21 cellular contexts compared by ENCODE assay signal in genomic region chr2:176163655-176164021, GRCh38. TPM values are rescaled to one million over a fixed set of nuclear protein-coding genes. Genes with fewer than 3 reads are reported as not detected.
DNase-seq lines count a peak whose midpoint lies in the region; ATAC-seq and TF ChIP-seq lines count a peak whose summit lies in the region.
"Had no signal": no experiment of that assay in that cellular context is flagged by ENCODE, and none has a peak within 500 bp of the region (broad histone marks: within the 10 kb centered on the region; RNA-seq: fewer than 3 reads in every experiment).

No MANE protein-coding gene starts in this region.

- H3K27ac ChIP-seq in GM23338 (ENCODE audit: low read depth) (no peak overlapping the region), uterus (peak overlapping the region in 1 of 2 donors; percentile 83), body of pancreas (no peak overlapping the region)
- H3K27ac ChIP-seq: HL-60, RWPE1 had no signal

- peaks cover 19% of the 10 kb centered on the region for H3F3A ChIP-seq in GM23338 (replicated peaks; ENCODE audit: low read depth)

- no peaks in the 10 kb centered on the region for H3K4me1 Mint-ChIP-seq in T-helper 1 cell treated with Interleukin-12 subunit alpha and Interleukin-12 subunit beta and Interleukin-4 antibody, amounts not matched to agents 30 μg/mL and 1 μg/mL, for 36 hours (ENCODE audit: low read depth)
- H3K4me1 Mint-ChIP-seq in GM23338 (peaks cover 36% of the 10 kb centered on the region), nephron (peaks cover 72% of the 10 kb centered on the region)
- H3K4me1 Mint-ChIP-seq in central memory CD8-positive, alpha-beta T cell, result peaks cover 15% of the 10 kb centered on the region

- H4K20me1 ChIP-seq in GM23338 (replicated peaks; ENCODE audit: insufficient read depth), result peaks cover 57% of the 10 kb centered on the region

- H3K27me3 Mint-ChIP-seq in T-helper 1 cell treated with Interleukin-12 subunit alpha and Interleukin-12 subunit beta and Interleukin-4 antibody, amounts not matched to agents 30 μg/mL and 1 μg/mL, for 36 hours (ENCODE audit: low read depth), result peaks cover 89% of the 10 kb centered on the region
- H3K27me3 Mint-ChIP-seq in GM23338 (ENCODE audit: insufficient read depth, low read depth, poor library complexity) (peaks cover 100% of the 10 kb centered on the region), nephron (ENCODE audit: low read depth) (peaks cover 19% of the 10 kb centered on the region)
- peaks cover 97% of the 10 kb centered on the region for H3K27me3 Mint-ChIP-seq in central memory CD8-positive, alpha-beta T cell

- H3K9me3 ChIP-seq in uterus, result no peaks in the 10 kb centered on the region
- no peaks in the 10 kb centered on the region for H3K9me3 ChIP-seq in body of pancreas

- H3K4me1 ChIP-seq in GM23338 (ENCODE audit: insufficient read depth) (peaks cover 45% of the 10 kb centered on the region), uterus (no peaks in the 10 kb centered on the region), body of pancreas (peaks cover 30% of the 10 kb centered on the region)

- no peak for DNase-seq in T-helper 1 cell
- peak; percentile 47 for DNase-seq in GM23338 (ENCODE audit: low spot score)
- DNase-seq in central memory CD8-positive, alpha-beta T cell (ENCODE audit: low spot score in 2 of 2), result no peak
- no peak for DNase-seq in hippocampal formation (lab: John Stamatoyannopoulos, UW)
- no peak for DNase-seq in uterus
- no peak for DNase-seq in body of pancreas
- DNase-seq: Calu3; CD4-positive, alpha-beta memory T cell; NCI-H1105 treated with DMSO at 0.1 percent for 48 hours; NCI-H187 treated with DMSO at 0.1 percent for 48 hours; NCI-H2171; NCI-H446; NCI-H748 treated with DMSO at 0.1 percent for 48 hours; PC-3 had no signal

- ATAC-seq in GM23338 (no peak), body of pancreas (no peak)
- no peak for ATAC-seq in central memory CD8-positive, alpha-beta T cell (replicated peaks; ENCODE audit: extremely low read depth, poor library complexity, severe bottlenecking)
- ATAC-seq: PC-3 had no signal

- peak overlapping the region; percentile 73; the same call in 1 of the 2 replicates for H3K4me2 ChIP-seq in GM23338

- no peaks in the 10 kb centered on the region for H3K9me2 ChIP-seq in GM23338 (ENCODE audit: insufficient read depth)

- 1 to 12% methylated on average over 6 to 11 of the region's 11 CpGs for WGBS in body of pancreas, 2 donors

- H3K36me3 ChIP-seq in GM23338 (ENCODE audit: insufficient read depth) (no peaks in the 10 kb centered on the region), uterus (no peaks in the 10 kb centered on the region), body of pancreas (replicated peaks in 1 of 2; ENCODE audit: insufficient read depth in 1 of 2, low read depth in 2 of 2) (no peaks in the 10 kb centered on the region)

- H3K36me3 Mint-ChIP-seq in T-helper 1 cell treated with Interleukin-12 subunit alpha and Interleukin-12 subunit beta and Interleukin-4 antibody, amounts not matched to agents 30 μg/mL and 1 μg/mL, for 36 hours (ENCODE audit: low read depth), result peaks cover 2% of the 10 kb centered on the region
- H3K36me3 Mint-ChIP-seq in GM23338 (ENCODE audit: low read depth) (no peaks in the 10 kb centered on the region), nephron (ENCODE audit: low read depth) (peaks cover 27% of the 10 kb centered on the region)
- peaks cover 20% of the 10 kb centered on the region for H3K36me3 Mint-ChIP-seq in central memory CD8-positive, alpha-beta T cell (ENCODE audit: insufficient read depth)
- H3K36me3 Mint-ChIP-seq: CD4-positive, alpha-beta memory T cell had no signal

- H3K4me3 Mint-ChIP-seq in T-helper 1 cell treated with Interleukin-12 subunit alpha and Interleukin-12 subunit beta and Interleukin-4 antibody, amounts not matched to agents 30 μg/mL and 1 μg/mL, for 36 hours, result no peak overlapping the region
- H3K4me3 Mint-ChIP-seq in GM23338 (no peak overlapping the region; the same call in 2 of the 3 replicates), nephron (peak overlapping the region; percentile 83 to 84 (median 84))
- no peak overlapping the region for H3K4me3 Mint-ChIP-seq in central memory CD8-positive, alpha-beta T cell

- intact Hi-C loops in uterus (cut with DNase I; ENCODE audit: low total_unique reads), result no loop called here
- intact Hi-C loops in body of pancreas (cut with DNase I), result no loop called here

- H3K27ac Mint-ChIP-seq in T-helper 1 cell treated with Interleukin-12 subunit alpha and Interleukin-12 subunit beta and Interleukin-4 antibody, amounts not matched to agents 30 μg/mL and 1 μg/mL, for 36 hours, result peak overlapping the region; percentile 57
- H3K27ac Mint-ChIP-seq in GM23338, result no peak overlapping the region
- peak overlapping the region; percentile 54 for H3K27ac Mint-ChIP-seq in central memory CD8-positive, alpha-beta T cell (ENCODE audit: low read depth)
- H3K27ac Mint-ChIP-seq in nephron, result peak overlapping the region; percentile 95 to 99 (median 99)

- H3K4me3 ChIP-seq in GM23338 (0 out of 2 replicates have a peak overlapping the region, but pooled peaks have one; percentile 17), uterus (no peak overlapping the region), body of pancreas (no peak overlapping the region)

- peaks cover 3% of the 10 kb centered on the region for H3K9me3 Mint-ChIP-seq in T-helper 1 cell treated with Interleukin-12 subunit alpha and Interleukin-12 subunit beta and Interleukin-4 antibody, amounts not matched to agents 30 μg/mL and 1 μg/mL, for 36 hours
- H3K9me3 Mint-ChIP-seq in GM23338 (peaks cover 7% of the 10 kb centered on the region; the same call in 1 of the 3 replicates), nephron (no peaks in the 10 kb centered on the region)
- H3K9me3 Mint-ChIP-seq in central memory CD8-positive, alpha-beta T cell, result no peaks in the 10 kb centered on the region

- no peak for TF ChIP-seq POLR2A in uterus (IDR thresholded peaks at IDR 0.05)
- no peak for TF ChIP-seq POLR2A in body of pancreas (IDR thresholded peaks at IDR 0.05)

- no peak overlapping the region for H2AFZ ChIP-seq in GM23338

- TF ChIP-seq CTCF in GM23338 (conservative IDR thresholded peaks at IDR 0.05; ENCODE audit: low read depth in 2 of 2) (no peak), nephron (IDR thresholded peaks at IDR 0.05; ENCODE audit: unreplicated experiment in 3 of 3) (no peak), uterus (IDR thresholded peaks at IDR 0.05) (no peak), body of pancreas (IDR thresholded peaks at IDR 0.05) (no peak)

- H3K27me3 ChIP-seq in GM23338 (ENCODE audit: insufficient read depth) (peaks cover 100% of the 10 kb centered on the region), uterus (no peaks in the 10 kb centered on the region), body of pancreas (peaks cover 0 to 44% of the 10 kb centered on the region in 2 donors)

- no peaks in the 10 kb centered on the region for H3K79me2 ChIP-seq in GM23338 (replicated peaks; ENCODE audit: insufficient read depth)

TF ChIP-seq in GM23338, 12 proteins besides CTCF, POLR2A, EP300 and RAD21 (continues in another document):
- no peak for TF ChIP-seq STAT1 (IDR thresholded peaks at IDR 0.05; ENCODE audit: unreplicated experiment)
- TF ChIP-seq, protein P1, sequence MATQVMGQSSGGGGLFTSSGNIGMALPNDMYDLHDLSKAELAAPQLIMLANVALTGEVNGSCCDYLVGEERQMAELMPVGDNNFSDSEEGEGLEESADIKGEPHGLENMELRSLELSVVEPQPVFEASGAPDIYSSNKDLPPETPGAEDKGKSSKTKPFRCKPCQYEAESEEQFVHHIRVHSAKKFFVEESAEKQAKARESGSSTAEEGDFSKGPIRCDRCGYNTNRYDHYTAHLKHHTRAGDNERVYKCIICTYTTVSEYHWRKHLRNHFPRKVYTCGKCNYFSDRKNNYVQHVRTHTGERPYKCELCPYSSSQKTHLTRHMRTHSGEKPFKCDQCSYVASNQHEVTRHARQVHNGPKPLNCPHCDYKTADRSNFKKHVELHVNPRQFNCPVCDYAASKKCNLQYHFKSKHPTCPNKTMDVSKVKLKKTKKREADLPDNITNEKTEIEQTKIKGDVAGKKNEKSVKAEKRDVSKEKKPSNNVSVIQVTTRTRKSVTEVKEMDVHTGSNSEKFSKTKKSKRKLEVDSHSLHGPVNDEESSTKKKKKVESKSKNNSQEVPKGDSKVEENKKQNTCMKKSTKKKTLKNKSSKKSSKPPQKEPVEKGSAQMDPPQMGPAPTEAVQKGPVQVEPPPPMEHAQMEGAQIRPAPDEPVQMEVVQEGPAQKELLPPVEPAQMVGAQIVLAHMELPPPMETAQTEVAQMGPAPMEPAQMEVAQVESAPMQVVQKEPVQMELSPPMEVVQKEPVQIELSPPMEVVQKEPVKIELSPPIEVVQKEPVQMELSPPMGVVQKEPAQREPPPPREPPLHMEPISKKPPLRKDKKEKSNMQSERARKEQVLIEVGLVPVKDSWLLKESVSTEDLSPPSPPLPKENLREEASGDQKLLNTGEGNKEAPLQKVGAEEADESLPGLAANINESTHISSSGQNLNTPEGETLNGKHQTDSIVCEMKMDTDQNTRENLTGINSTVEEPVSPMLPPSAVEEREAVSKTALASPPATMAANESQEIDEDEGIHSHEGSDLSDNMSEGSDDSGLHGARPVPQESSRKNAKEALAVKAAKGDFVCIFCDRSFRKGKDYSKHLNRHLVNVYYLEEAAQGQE (IDR thresholded peaks at IDR 0.05; ENCODE audit: unreplicated experiment), result no peak

RNA-seq across cellular contexts. Expression of gene HOXD3, which starts 6.5 kb away (rescaled TPM):
- not detected in 2 replicates for total RNA-seq in GM23338 (2014; rRNA removed; shearing (Covaris generic))
- polyA plus RNA-seq in GM23338 (2016; fragmentation: Nextera tagmentation; extraction: Ambion mirVana), result not detected in 2 replicates
- total RNA-seq in uterus (10 to 100 TPM; 14.7 to 61.2 (median 22.7) TPM), body of pancreas (under 1 TPM in 1 of 2 donors, not detected in 1; 0.26 TPM)
- total RNA-seq: Calu3; CD4-positive, alpha-beta memory T cell; LHCN-M2 had no signal
- polyA plus RNA-seq: BJ; CD4-positive, alpha-beta memory T cell had no signal

RNA-seq across cellular contexts. Expression of gene HOXD4, which starts 12.3 kb away (rescaled TPM):
- total RNA-seq in GM23338 (2014; rRNA removed; shearing (Covaris generic)), result not detected in 2 replicates
- not detected in 2 replicates for polyA plus RNA-seq in GM23338 (2016; fragmentation: Nextera tagmentation; extraction: Ambion mirVana)
- total RNA-seq in uterus, result 10 to 100 TPM in 2 of 4 donors, 1 to 10 TPM in 2; 6.8 to 41.6 (median 13.0) TPM
- total RNA-seq in body of pancreas, result under 1 TPM in 1 of 2 donors, not detected in 1; 0.78 TPM
- total RNA-seq: Calu3; CD4-positive, alpha-beta memory T cell; LHCN-M2 had no signal
- polyA plus RNA-seq: CD4-positive, alpha-beta memory T cell had no signal

RNA-seq across cellular contexts. Expression of gene HOXD1, which starts 24.8 kb away (rescaled TPM):
- 0.39 TPM in 1 of 2 replicates, not detected in the other for total RNA-seq in GM23338 (2014; rRNA removed; shearing (Covaris generic))
- not detected in 2 replicates for polyA plus RNA-seq in GM23338 (2016; fragmentation: Nextera tagmentation; extraction: Ambion mirVana)
- total RNA-seq in uterus (1 to 10 TPM in 1 of 4 donors, under 1 TPM in 2, not detected in 1; 0.21 to 2.9 (median 0.52) TPM), body of pancreas (under 1 TPM in 1 of 2 donors, not detected in 1; 0.26 TPM)
- total RNA-seq: A172; Calu3; CD4-positive, alpha-beta memory T cell; LHCN-M2; PC-3 had no signal
- polyA plus RNA-seq: BJ; CD4-positive, alpha-beta memory T cell had no signal

RNA-seq across cellular contexts. Expression of gene HOXD8, which starts 34.1 kb away (rescaled TPM):
- not detected in 2 replicates for total RNA-seq in GM23338 (2014; rRNA removed; shearing (Covaris generic))
- polyA plus RNA-seq in GM23338 (2016; fragmentation: Nextera tagmentation; extraction: Ambion mirVana), result not detected in 2 replicates
- 10 to 100 TPM; 25.8 to 75.6 (median 48.0) TPM for total RNA-seq in uterus
- total RNA-seq in body of pancreas, result 1 to 10 TPM; 2.6 to 3.1 TPM
- total RNA-seq: Calu3; CD4-positive, alpha-beta memory T cell had no signal
- polyA plus RNA-seq: CD4-positive, alpha-beta memory T cell had no signal

RNA-seq across cellular contexts. Expression of gene HOXD9, which starts 41.1 kb away (rescaled TPM):
- not detected in 2 replicates for total RNA-seq in GM23338 (2014; rRNA removed; shearing (Covaris generic))
- not detected in 2 replicates for polyA plus RNA-seq in GM23338 (2016; fragmentation: Nextera tagmentation; extraction: Ambion mirVana)
- total RNA-seq in uterus (10 to 100 TPM in 3 of 4 donors, 1 to 10 TPM in 1; 3.8 to 78.1 (median 46.4) TPM), body of pancreas (1 to 10 TPM in 1 of 2 donors, under 1 TPM in 1; 0.33 to 1.6 TPM)
- total RNA-seq: Calu3; CD4-positive, alpha-beta memory T cell; PC-3 had no signal
- polyA plus RNA-seq: CD4-positive, alpha-beta memory T cell had no signal

Comparison
In these comparisons a context has a peak if more than half of its experiments do, and no peak if none do; other contexts are left out.
1. H3K4me3 Mint-ChIP-seq: peak in nephron (3 of 3); none in T-helper 1 cell treated with Interleukin-12 subunit alpha and Interleukin-12 subunit beta and Interleukin-4 antibody, amounts not matched to agents 30 μg/mL and 1 μg/mL, for 36 hours (single experiment), GM23338 (single experiment) and central memory CD8-positive, alpha-beta T cell (single experiment).
2. RNA of gene HOXD3, which starts 6.5 kb away (total RNA-seq): 14.7 to 61.2 TPM in uterus; 0.26 TPM in body of pancreas and not detected in GM23338; every median in the first group is over 10 times any median in the second.